In genomic region chr14:34883954-34884353, GRCh38 we compare ENCODE assay signal across 1 cellular context.
TF ChIP-seq lines count a peak whose summit lies in the region.

No MANE protein-coding gene starts in this region.

TF ChIP-seq in HepG2, 621 proteins besides CTCF, POLR2A, EP300 and RAD21 (continued from another document and continues in another):
- TF ChIP-seq CEBPB (IDR thresholded peaks at IDR 0.05; ENCODE audit: borderline replicate concordance, low read depth, low read length) (peak; percentile 54; the same call in 1 of the 2 replicates), NCOR1 (IDR thresholded peaks at IDR 0.05; ENCODE audit: borderline replicate concordance, low read length) (peak; percentile 71; the same call in 1 of the 2 replicates), MBNL3 (CRISPR knock-in tag; conservative IDR thresholded peaks at IDR 0.05) (no peak), ZFP36L2 (CRISPR knock-in tag; IDR thresholded peaks at IDR 0.05) (no peak), HOXA9 (CRISPR knock-in tag; IDR thresholded peaks at IDR 0.05; ENCODE audit: borderline replicate concordance) (no peak), RARA (CRISPR knock-in tag; IDR thresholded peaks at IDR 0.05) (peak; percentile 92), TOE1 (CRISPR knock-in tag; IDR thresholded peaks at IDR 0.05) (0 out of 2 replicates have a peak, but pooled peaks have one; percentile 73), NR2F6 (IDR thresholded peaks at IDR 0.05) (peak; percentile 94), NR2F6 (CRISPR knock-in tag; IDR thresholded peaks at IDR 0.05) (peak; percentile 93), KLF6 (CRISPR knock-in tag; IDR thresholded peaks at IDR 0.05) (0 out of 2 replicates have a peak, but pooled peaks have one; percentile 40), ZNF792 (CRISPR knock-in tag; IDR thresholded peaks at IDR 0.05) (0 out of 2 replicates have a peak, but pooled peaks have one; percentile 24), ZNF362 (CRISPR knock-in tag; IDR thresholded peaks at IDR 0.05; ENCODE audit: borderline replicate concordance) (peak; percentile 92), ZSCAN9 (CRISPR knock-in tag; IDR thresholded peaks at IDR 0.05; ENCODE audit: borderline replicate concordance) (0 out of 2 replicates have a peak, but pooled peaks have one; percentile 31), SP5 (CRISPR knock-in tag; IDR thresholded peaks at IDR 0.05; ENCODE audit: borderline replicate concordance, low read depth) (peak; percentile 66; the same call in 1 of the 2 replicates), TBL1XR1 (IDR thresholded peaks at IDR 0.05; ENCODE audit: borderline replicate concordance, low read length, partially characterized antibody) (no peak), GFI1 (CRISPR knock-in tag; IDR thresholded peaks at IDR 0.05; ENCODE audit: borderline replicate concordance) (0 out of 2 replicates have a peak, but pooled peaks have one; percentile 45), THRA (CRISPR knock-in tag; IDR thresholded peaks at IDR 0.05; ENCODE audit: borderline replicate concordance) (peak; percentile 65; the same call in 1 of the 2 replicates), POGK (CRISPR knock-in tag; conservative IDR thresholded peaks at IDR 0.05) (peak; percentile 38; the same call in 1 of the 2 replicates), SRSF4 (IDR thresholded peaks at IDR 0.05; ENCODE audit: low read depth, low read length, poor library complexity, severe bottlenecking) (no peak), PLRG1 (conservative IDR thresholded peaks at IDR 0.05) (no peak), ZMYM3 (CRISPR knock-in tag; IDR thresholded peaks at IDR 0.05) (no peak), ARID5B (CRISPR knock-in tag; IDR thresholded peaks at IDR 0.05) (peak; percentile 81), HNRNPUL1 (IDR thresholded peaks at IDR 0.05; ENCODE audit: low read depth, low read length) (0 out of 2 replicates have a peak, but pooled peaks have one; percentile 24), DZIP1 (CRISPR knock-in tag; IDR thresholded peaks at IDR 0.05) (no peak), BATF2 (CRISPR knock-in tag; IDR thresholded peaks at IDR 0.05) (no peak), ATF2 (CRISPR knock-in tag; IDR thresholded peaks at IDR 0.05) (0 out of 2 replicates have a peak, but pooled peaks have one; percentile 21), SMAD3 (CRISPR knock-in tag; IDR thresholded peaks at IDR 0.05) (peak; percentile 56; the same call in 1 of the 2 replicates), PAX8 (CRISPR knock-in tag; IDR thresholded peaks at IDR 0.05; ENCODE audit: borderline replicate concordance) (no peak), ZNF629 (CRISPR knock-in tag; conservative IDR thresholded peaks at IDR 0.05) (no peak), ZNF256 (CRISPR knock-in tag; conservative IDR thresholded peaks at IDR 0.05) (0 out of 2 replicates have a peak, but pooled peaks have one; percentile 57), MED1 (CRISPR knock-in tag; IDR thresholded peaks at IDR 0.05) (0 out of 2 replicates have a peak, but pooled peaks have one; percentile 24), HOXA3 (CRISPR knock-in tag; IDR thresholded peaks at IDR 0.05) (peak; percentile 58), FOXP1 (IDR thresholded peaks at IDR 0.05) (no peak), FOXP1 (CRISPR knock-in tag; IDR thresholded peaks at IDR 0.05) (peak; percentile 52; the same call in 1 of the 2 replicates), GABPA (IDR thresholded peaks at IDR 0.05; ENCODE audit: low read depth, low read length) (no peak), GABPA (CRISPR knock-in tag; IDR thresholded peaks at IDR 0.05; ENCODE audit: low read depth) (no peak), SOX6 (IDR thresholded peaks at IDR 0.05) (no peak), SOX6 (CRISPR knock-in tag; IDR thresholded peaks at IDR 0.05) (peak; percentile 70), TFDP2 (CRISPR knock-in tag; IDR thresholded peaks at IDR 0.05) (peak; percentile 35; the same call in 1 of the 2 replicates), RXRB (CRISPR knock-in tag; IDR thresholded peaks at IDR 0.05; ENCODE audit: borderline replicate concordance) (peak; percentile 67), ZNF614 (CRISPR knock-in tag; IDR thresholded peaks at IDR 0.05; ENCODE audit: borderline replicate concordance) (no peak), ESRRA (CRISPR knock-in tag; IDR thresholded peaks at IDR 0.05; ENCODE audit: low read depth) (peak; percentile 43; the same call in 1 of the 2 replicates), ZNF574 (CRISPR knock-in tag; IDR thresholded peaks at IDR 0.05) (0 out of 2 replicates have a peak, but pooled peaks have one; percentile 21), FOSL2 (CRISPR knock-in tag; IDR thresholded peaks at IDR 0.05) (peak; percentile 38; the same call in 1 of the 2 replicates)
